15 cellular contexts compared by ENCODE assay signal in the genomic region with DNA sequence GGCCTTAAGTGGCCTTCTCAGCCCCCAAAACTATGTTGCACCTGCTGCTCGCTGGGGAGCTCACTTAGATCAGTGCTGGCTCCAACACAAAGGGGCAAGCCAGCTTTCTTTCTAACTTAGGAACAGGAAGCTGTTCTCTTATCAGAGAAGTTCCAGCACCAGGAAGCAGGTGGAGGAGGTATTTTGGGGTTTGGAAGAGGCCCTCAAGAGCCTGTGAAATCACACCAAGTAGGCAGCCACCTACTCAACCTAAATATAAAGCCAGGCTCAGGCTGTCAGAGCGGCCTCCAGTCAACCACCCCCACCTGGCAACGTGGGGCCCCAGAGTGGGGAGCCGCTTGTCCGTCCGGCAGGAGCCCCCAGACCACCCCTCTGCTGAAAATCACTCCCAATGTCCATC.
"Had no signal": no experiment of that assay in that cellular context is flagged by ENCODE, and none has a peak within 500 bp of the region (broad histone marks: within the 10 kb centered on the region; RNA-seq: fewer than 3 reads in every experiment).

No MANE protein-coding gene starts in this region.

- H3K27ac ChIP-seq: coronary artery, heart right ventricle, neutrophil, prostate gland, uterus had no signal

- H3K36me3 ChIP-seq: heart right ventricle, neutrophil, prostate gland, sigmoid colon, uterus had no signal

- H3K27me3 ChIP-seq: uterus had no signal

- H3K4me3 ChIP-seq: coronary artery, heart right ventricle, prostate gland, sigmoid colon, uterus had no signal

- ATAC-seq: activated CD8-positive, alpha-beta T cell treated with anti-CD3 and anti-CD28 coated beads, Interleukin-2, amount 10 ng/mL, durations not matched to agents 7 days and 5 days; heart right ventricle; naive thymus-derived CD4-positive, alpha-beta T cell had no signal

- H3K9me3 ChIP-seq: heart right ventricle, neutrophil, prostate gland, sigmoid colon, uterus had no signal

- H3K4me1 ChIP-seq: prostate gland, uterus had no signal

- DNase-seq: activated CD4-positive, alpha-beta T cell treated with anti-CD3 and anti-CD28 coated beads for 48 hours; activated CD8-positive, alpha-beta memory T cell treated with anti-CD3 and anti-CD28 coated beads, Interleukin-2, amount 50 U/mL, for 48 hours; activated CD8-positive, alpha-beta T cell treated with anti-CD3 and anti-CD28 coated beads, Interleukin-2, amount 10 ng/mL, durations not matched to agents 7 days and 5 days; activated naive CD4-positive, alpha-beta T cell; effector CD8-positive, alpha-beta T cell; islet precursor cell; naive thymus-derived CD4-positive, alpha-beta T cell; stimulated activated CD4-positive, alpha-beta T cell treated with anti-CD3 and anti-CD28 coated beads, Interleukin-12 subunit alpha, Interleukin-12 subunit beta, amount 100 ng/mL, for 4 hours; T-helper 1 cell had no signal
